ENCODE assay signal across 10 cellular contexts in the genomic region with DNA sequence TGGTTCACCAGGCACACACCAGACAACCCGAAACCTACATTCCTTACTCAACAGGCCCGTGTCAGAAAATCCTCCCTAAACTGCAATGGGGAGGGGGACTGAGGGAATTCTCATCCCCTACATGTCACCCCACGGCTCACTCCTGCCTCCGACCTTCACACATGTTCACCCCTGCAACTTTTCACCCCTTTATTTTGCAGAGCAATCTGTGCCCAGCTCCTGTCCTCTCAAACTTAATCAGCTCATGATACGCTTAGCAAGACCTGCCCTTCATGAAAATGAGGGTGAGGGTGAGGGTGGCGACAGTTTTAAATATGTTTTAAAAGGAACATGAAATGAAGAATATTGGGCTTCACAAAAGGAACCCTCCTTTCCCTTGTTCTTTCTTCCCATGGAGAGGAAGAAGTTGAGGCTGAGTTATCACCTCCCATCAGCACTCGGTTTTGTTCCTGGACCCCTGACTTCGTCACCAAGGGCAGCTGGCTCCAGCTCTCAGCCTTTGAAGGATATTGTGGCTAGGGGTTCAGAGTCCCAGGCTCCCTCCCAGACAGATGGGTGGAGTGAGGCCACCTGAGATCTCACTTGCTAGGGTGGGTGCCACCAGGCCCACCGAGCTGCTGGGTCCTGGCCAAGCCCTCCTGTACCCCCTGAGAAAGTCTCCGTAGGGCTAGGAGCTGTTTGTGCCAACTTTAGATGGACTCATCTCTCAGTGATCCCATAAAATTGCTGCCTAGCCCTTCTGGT. TPM values are rescaled to one million over a fixed set of nuclear protein-coding genes. Genes with fewer than 3 reads are reported as not detected.
A peak's percentile ranks its signal among the peaks of the same experiment; 100 is the strongest.
DNase-seq lines count a peak whose midpoint lies in the region; ATAC-seq and TF ChIP-seq lines count a peak whose summit lies in the region.
"Had no signal": no experiment of that assay in that cellular context is flagged by ENCODE, and none has a peak within 500 bp of the region (broad histone marks: within the 10 kb centered on the region; RNA-seq: fewer than 3 reads in every experiment).

No MANE protein-coding gene starts in this region.

- peak overlapping the region; percentile 83 for H3K4me3 Mint-ChIP-seq in activated CD4-positive, alpha-beta T cell treated with anti-CD3 and anti-CD28 coated beads, Interleukin-2, amount 10 ng/mL, durations not matched to agents 24 days and 14 days
- peak overlapping the region; percentile 87 to 90 for H3K4me3 Mint-ChIP-seq in stimulated activated naive CD8-positive, alpha-beta T cell treated with anti-CD3 and anti-CD28 coated beads, Interleukin-15, amount 100 ng/mL, for 72 hours

- ATAC-seq in gastroesophageal sphincter (no peak), GM18873 (IDR thresholded peaks at IDR 0.05; ENCODE audit: low FRiP score, unreplicated experiment) (no peak), HG02588 (IDR thresholded peaks at IDR 0.05; ENCODE audit: unreplicated experiment) (no peak)
- ATAC-seq in stimulated activated naive CD8-positive, alpha-beta T cell treated with anti-CD3 and anti-CD28 coated beads, Interleukin-15, amount 100 ng/mL, for 72 hours: no peak

- TF ChIP-seq EP300 in gastroesophageal sphincter (IDR thresholded peaks at IDR 0.05): no peak

- peaks cover 0 to 58% (median 6%) of the 10 kb centered on the region in 3 donors for H3K4me1 ChIP-seq in gastroesophageal sphincter

- H3K27ac Mint-ChIP-seq in activated CD4-positive, alpha-beta T cell treated with anti-CD3 and anti-CD28 coated beads, Interleukin-2, amount 10 ng/mL, durations not matched to agents 24 days and 14 days: peak overlapping the region; percentile 90
- peak overlapping the region; percentile 93 to 98 for H3K27ac Mint-ChIP-seq in stimulated activated naive CD8-positive, alpha-beta T cell treated with anti-CD3 and anti-CD28 coated beads, Interleukin-15, amount 100 ng/mL, for 72 hours

- H3K36me3 ChIP-seq in gastroesophageal sphincter: no peaks in the 10 kb centered on the region

- H3K4me3 ChIP-seq in NB4 (ENCODE audit: low read depth, low read length) (peak overlapping the region; percentile 99), gastroesophageal sphincter (peak overlapping the region in 1 of 2 donors; percentile 51)

- WGBS in gastroesophageal sphincter (ENCODE audit: low coverage in 1 of 2), 2 donors: 73 to 79% methylated on average over 8 to 10 of the region's 10 CpGs

- TF ChIP-seq POLR2A in NB4 (IDR thresholded peaks at IDR 0.05; ENCODE audit: extremely low read depth, insufficient read length): no peak
- no peak for TF ChIP-seq POLR2A in gastroesophageal sphincter (IDR thresholded peaks at IDR 0.05)

- H3K36me3 Mint-ChIP-seq in activated CD4-positive, alpha-beta T cell treated with anti-CD3 and anti-CD28 coated beads, Interleukin-2, amount 10 ng/mL, durations not matched to agents 24 days and 14 days (ENCODE audit: low read depth): peaks cover 46% of the 10 kb centered on the region

- TF ChIP-seq CTCF in NB4 (IDR thresholded peaks at IDR 0.05; ENCODE audit: low read depth, low read length): no peak
- no peak for TF ChIP-seq CTCF in gastroesophageal sphincter (IDR thresholded peaks at IDR 0.05)

- DNase-seq in activated CD4-positive, alpha-beta T cell treated with anti-CD3 and anti-CD28 coated beads, Interleukin-2, amount 10 ng/mL, durations not matched to agents 24 days and 14 days: no peak
- no peak for DNase-seq in activated CD4-positive, alpha-beta T cell treated with anti-CD3 and anti-CD28 coated beads for 1 hour
- DNase-seq in NB4 (ENCODE audit: low read depth) (no peak), cerebellum (ENCODE audit: low spot score) (no peak)
- DNase-seq in stimulated activated naive CD8-positive, alpha-beta T cell treated with anti-CD3 and anti-CD28 coated beads, Interleukin-15, amount 100 ng/mL, for 72 hours: no peak

- H3K27me3 ChIP-seq in gastroesophageal sphincter: peaks cover 41% of the 10 kb centered on the region

- no peaks in the 10 kb centered on the region for H3K27me3 Mint-ChIP-seq in activated CD4-positive, alpha-beta T cell treated with anti-CD3 and anti-CD28 coated beads, Interleukin-2, amount 10 ng/mL, durations not matched to agents 24 days and 14 days
- no peaks in the 10 kb centered on the region for H3K27me3 Mint-ChIP-seq in stimulated activated naive CD8-positive, alpha-beta T cell treated with anti-CD3 and anti-CD28 coated beads, Interleukin-15, amount 100 ng/mL, for 72 hours

- H3K9me3 Mint-ChIP-seq in activated CD4-positive, alpha-beta T cell treated with anti-CD3 and anti-CD28 coated beads, Interleukin-2, amount 10 ng/mL, durations not matched to agents 24 days and 14 days: no peaks in the 10 kb centered on the region
- H3K9me3 Mint-ChIP-seq in stimulated activated naive CD8-positive, alpha-beta T cell treated with anti-CD3 and anti-CD28 coated beads, Interleukin-15, amount 100 ng/mL, for 72 hours: peaks cover 0 to 4% of the 10 kb centered on the region in 2 donors

- H3K27ac ChIP-seq in gastroesophageal sphincter: peak overlapping the region in 3 of 4 donors; percentile 47 to 59 (median 53)

- H3K9me3 ChIP-seq in gastroesophageal sphincter: no peaks in the 10 kb centered on the region

- intact Hi-C loops in activated CD4-positive, alpha-beta T cell treated with anti-CD3 and anti-CD28 coated beads, Interleukin-2, amount 10 ng/mL, durations not matched to agents 24 days and 14 days (cut with micrococcal nuclease): loop anchor here (10.0 kb wide), 1 partner anchor 1156 kb away; no protein-coding TSS in a partner anchor

- peaks cover 75% of the 10 kb centered on the region for H3K4me1 Mint-ChIP-seq in activated CD4-positive, alpha-beta T cell treated with anti-CD3 and anti-CD28 coated beads, Interleukin-2, amount 10 ng/mL, durations not matched to agents 24 days and 14 days
- peaks cover 77% of the 10 kb centered on the region for H3K4me1 Mint-ChIP-seq in stimulated activated naive CD8-positive, alpha-beta T cell treated with anti-CD3 and anti-CD28 coated beads, Interleukin-15, amount 100 ng/mL, for 72 hours

RNA-seq across cellular contexts. Expression of a gene that starts 6.7 kb away (rescaled TPM):
- 8.6 and 11.5 TPM in 2 replicates for total RNA-seq in activated CD4-positive, alpha-beta T cell treated with anti-CD3 and anti-CD28 coated beads, Interleukin-2, amount 10 ng/mL, durations not matched to agents 24 days and 14 days
- total RNA-seq in gastroesophageal sphincter: 10 to 100 TPM in 2 of 4 donors, 1 to 10 TPM in 2; 7.3 to 16.3 (median 11.2) TPM
- total RNA-seq in cerebellum: 0.36 TPM

RNA-seq across cellular contexts. Expression of a gene that starts 51.9 kb away (rescaled TPM):
- not detected in 2 replicates for total RNA-seq in activated CD4-positive, alpha-beta T cell treated with anti-CD3 and anti-CD28 coated beads, Interleukin-2, amount 10 ng/mL, durations not matched to agents 24 days and 14 days
- total RNA-seq in gastroesophageal sphincter (1 to 10 TPM in 1 of 4 donors, under 1 TPM in 1, not detected in 2; 0.31 to 7.1 TPM), cerebellum (not detected)
- total RNA-seq: bronchial epithelial cell, temporal lobe had no signal

RNA-seq across cellular contexts. Expression of a gene that starts 57.5 kb away (rescaled TPM):
- total RNA-seq in activated CD4-positive, alpha-beta T cell treated with anti-CD3 and anti-CD28 coated beads, Interleukin-2, amount 10 ng/mL, durations not matched to agents 24 days and 14 days: 88.8 and 90.5 TPM in 2 replicates
- total RNA-seq in gastroesophageal sphincter (10 to 100 TPM; 20.2 to 40.3 (median 31.5) TPM), cerebellum (8.2 TPM)
